Comparison of ENCODE assay signal across 10 cellular contexts in genomic region chr2:162092656-162093556, GRCh38. TPM values are rescaled to one million over a fixed set of nuclear protein-coding genes. Genes with fewer than 3 reads are reported as not detected.
DNase-seq lines count a peak whose midpoint lies in the region; ATAC-seq and TF ChIP-seq lines count a peak whose summit lies in the region.
"Had no signal": no experiment of that assay in that cellular context is flagged by ENCODE, and none has a peak within 500 bp of the region (broad histone marks: within the 10 kb centered on the region; RNA-seq: fewer than 3 reads in every experiment).

No MANE protein-coding gene starts in this region.

- no peak overlapping the region for H3K4me3 Mint-ChIP-seq in Calu3 (ENCODE audit: low read depth, unreplicated experiment)

- intact Hi-C loops in Calu3 (cut with micrococcal nuclease; ENCODE audit: unreplicated experiment) = loop anchor here (5.0 kb wide), 1 partner anchor 71 kb away; no protein-coding TSS in a partner anchor

- no TSS peak for BruUV-seq in Calu3 (replicated peaks; lab: Mats Ljungman, UMichigan)

- CTCF ChIA-PET in Calu3 (lab: Charles Lee) = interaction anchor here (0.9 to 1.6 kb wide), 2 partner anchors 20 to 85 kb away, joined by 3 to 6 read pairs; no protein-coding TSS in a partner anchor

- H3K27me3 Mint-ChIP-seq in Calu3 (ENCODE audit: unreplicated experiment) = no peaks in the 10 kb centered on the region

- DNase-seq in Calu3 (peak; percentile 38), fibroblast of the conjunctiva (ENCODE audit: low read depth) (peak; percentile 65), putamen (ENCODE audit: low spot score) (peak; percentile 7), DMS153 treated with DMSO at 0.1 percent for 48 hours (lab: John Stamatoyannopoulos, UW; ENCODE audit: unreplicated experiment) (no peak), NCI-H2171 (lab: John Stamatoyannopoulos, UW) (no peak), NCI-H2107 (lab: John Stamatoyannopoulos, UW) (no peak), SW 1271 (lab: John Stamatoyannopoulos, UW) (no peak)

- peak; percentile 25; the same call in 2 of the 3 replicates for ATAC-seq in SK-N-SH treated with all-trans-retinoic acid at 6 μM for 48 hours
- ATAC-seq: activated naive CD4-positive, alpha-beta T cell treated with anti-CD3 and anti-CD28 coated beads, Interleukin-2, amount 50 U/mL, for 72 hours had no signal

- TF ChIP-seq CTCF in Calu3 (IDR thresholded peaks at IDR 0.05; ENCODE audit: unreplicated experiment) = no peak

- no peaks in the 10 kb centered on the region for H3K36me3 Mint-ChIP-seq in Calu3 (ENCODE audit: insufficient read depth, unreplicated experiment)
- H3K36me3 Mint-ChIP-seq: activated naive CD4-positive, alpha-beta T cell treated with anti-CD3 and anti-CD28 coated beads, Interleukin-2, amount 50 U/mL, for 72 hours had no signal

- H3K27ac Mint-ChIP-seq in Calu3 (ENCODE audit: unreplicated experiment) = peak overlapping the region; percentile 72
- H3K27ac Mint-ChIP-seq: activated naive CD4-positive, alpha-beta T cell treated with anti-CD3 and anti-CD28 coated beads, Interleukin-2, amount 50 U/mL, for 72 hours had no signal

- H3K9me3 Mint-ChIP-seq in Calu3 (ENCODE audit: low read depth, unreplicated experiment) = peaks cover 3% of the 10 kb centered on the region

- peaks cover 47% of the 10 kb centered on the region for H3K4me1 Mint-ChIP-seq in Calu3 (ENCODE audit: low read depth, unreplicated experiment)

TF ChIP-seq in SK-N-SH treated with all-trans-retinoic acid at 6 μM for 48 hours, 23 proteins besides CTCF, POLR2A, EP300 and RAD21:
- TF ChIP-seq ESRRG (CRISPR knock-in tag; IDR thresholded peaks at IDR 0.05) = no peak
- no peak for TF ChIP-seq ZNF70 (CRISPR knock-in tag; IDR thresholded peaks at IDR 0.05)
- TF ChIP-seq BACH2 (CRISPR knock-in tag; IDR thresholded peaks at IDR 0.05; ENCODE audit: borderline replicate concordance) = no peak
- TF ChIP-seq POU6F1 (CRISPR knock-in tag; IDR thresholded peaks at IDR 0.05; ENCODE audit: borderline replicate concordance, low read depth) = no peak
- TF ChIP-seq ZC3H10 (CRISPR knock-in tag; IDR thresholded peaks at IDR 0.05) = no peak
- TF ChIP-seq ZFP3 (CRISPR knock-in tag; IDR thresholded peaks at IDR 0.05) = no peak
- TF ChIP-seq ZFP30 (CRISPR knock-in tag; IDR thresholded peaks at IDR 0.05) = no peak
- no peak for TF ChIP-seq CSDC2 (CRISPR knock-in tag; IDR thresholded peaks at IDR 0.05)

RNA-seq across cellular contexts. Expression of gene DPP4, which starts 18.9 kb away (rescaled TPM):
- 27.6 TPM in 2 replicates for total RNA-seq in Calu3 (2022)

RNA-seq across cellular contexts. Expression of gene GCG, which starts 59.1 kb away (rescaled TPM):
- not detected in 2 replicates for total RNA-seq in Calu3 (2022)
- total RNA-seq: activated naive CD4-positive, alpha-beta T cell treated with anti-CD3 and anti-CD28 coated beads, Interleukin-2, amount 50 U/mL, for 72 hours; urinary bladder had no signal

Comparison
In these comparisons a context has a peak if more than half of its experiments do, and no peak if none do; other contexts are left out.
1. DNase-seq: peak in Calu3 (single experiment), fibroblast of the conjunctiva (single experiment) and putamen (single experiment); none in DMS153 treated with DMSO at 0.1 percent for 48 hours (single experiment), NCI-H2171 (single experiment), NCI-H2107 (single experiment) and SW 1271 (0 of 2).